8 cellular contexts compared by ENCODE assay signal in genomic region chr9:5626727-5627634, GRCh38. TPM values are rescaled to one million over a fixed set of nuclear protein-coding genes. Genes with fewer than 3 reads are reported as not detected.
DNase-seq lines count a peak whose midpoint lies in the region; ATAC-seq, FAIRE-seq and TF ChIP-seq lines count a peak whose summit lies in the region.

No MANE protein-coding gene starts in this region.

- H3K36me3 ChIP-seq in Caco-2 (ENCODE audit: control insufficient read depth, insufficient read depth, low read length) (no peaks in the 10 kb centered on the region), keratinocyte (ENCODE audit: control insufficient read depth in 2 of 2, extremely low read depth in 1 of 2, insufficient read depth in 2 of 2, low read length in 2 of 2) (no peaks in the 10 kb centered on the region)

- no TSS peak for BruUV-seq in Caco-2 (replicated peaks; lab: Mats Ljungman, UMichigan)

- H3K36me3 Mint-ChIP-seq in Caco-2 (ENCODE audit: insufficient read depth, unreplicated experiment) = peaks cover 14% of the 10 kb centered on the region

- H3K4me2 ChIP-seq in keratinocyte (ENCODE audit: control insufficient read depth, extremely low read depth, insufficient read depth, low read depth, low read length) = peak overlapping the region; percentile 82

- TF ChIP-seq CTCF in Caco-2 (IDR thresholded peaks at IDR 0.05; ENCODE audit: insufficient read depth in 1 of 2, low read depth in 1 of 2, low read length in 1 of 2, severe bottlenecking in 1 of 2, unreplicated experiment in 1 of 2) = no peak
- TF ChIP-seq CTCF in astrocyte of the spinal cord (IDR thresholded peaks at IDR 0.05; ENCODE audit: low read depth, low read length) = no peak
- no peak for TF ChIP-seq CTCF in keratinocyte (optimal IDR thresholded peaks at IDR 0.05 in 1 of 3, IDR thresholded peaks at IDR 0.05 in 1 of 3, conservative IDR thresholded peaks at IDR 0.05 in 1 of 3; ENCODE audit: extremely low read depth in 1 of 3, insufficient read depth in 2 of 3, low read length in 3 of 3)

- H2AFZ ChIP-seq in keratinocyte (ENCODE audit: control insufficient read depth, low read length) = no peak overlapping the region

- peak overlapping the region; percentile 38 for H3K27ac ChIP-seq in keratinocyte (ENCODE audit: control insufficient read depth, insufficient read depth, low read length)

- intact Hi-C loops in Caco-2 (cut with micrococcal nuclease; ENCODE audit: unreplicated experiment) = loop anchor here (5.0 kb wide), 1 partner anchor 380 kb away; a partner anchor contains a TSS

- H3K4me3 Mint-ChIP-seq in Caco-2 (ENCODE audit: unreplicated experiment) = peak overlapping the region; percentile 16

- dilution Hi-C loops in keratinocyte (cut with MboI; ENCODE audit: extremely low pct_ligation_motif_present, low sequenced_read_pairs) = no loop called here

- FAIRE-seq in keratinocyte (lab: Jason Lieb, UNC) = no peak

- no peak for DNase-seq in Caco-2
- peak; percentile 95 for DNase-seq in SIG-M5 (lab: John Stamatoyannopoulos, UW)
- DNase-seq in astrocyte of the spinal cord (ENCODE audit: low read depth, low spot score) = peak; percentile 83
- DNase-seq in keratinocyte (ENCODE audit: low read depth, low spot score) = no peak
- DNase-seq in stimulated activated CD4-positive, alpha-beta T cell treated with anti-CD3 and anti-CD28 coated beads, Interleukin-2, amount 100 ng/mL, for 4 hours (ENCODE audit: low read depth) = peak; percentile 7
- no peak for DNase-seq in COR-L47 (lab: John Stamatoyannopoulos, UW)

- no peak overlapping the region for H3K4me3 ChIP-seq in Caco-2 (ENCODE audit: low read depth, low read length)
- peak overlapping the region; percentile 10 for H3K4me3 ChIP-seq in astrocyte of the spinal cord (ENCODE audit: low read depth, low read length)
- peak overlapping the region in 2 of 3 experiments; percentile 44 to 85 for H3K4me3 ChIP-seq in keratinocyte (ENCODE audit: control insufficient read depth in 2 of 3, extremely low read depth in 1 of 3, insufficient read depth in 2 of 3, low read depth in 1 of 3, low read length in 3 of 3)

- in situ Hi-C loops in astrocyte of the spinal cord (cut with HindIII; ENCODE audit: low sequenced_read_pairs) = no loop called here

- no peaks in the 10 kb centered on the region for H4K20me1 ChIP-seq in keratinocyte (ENCODE audit: control insufficient read depth, extremely low read depth, insufficient read depth, low read length)

- H3K9me1 ChIP-seq in keratinocyte (ENCODE audit: control insufficient read depth, extremely low read depth, insufficient read depth, low read length) = no peaks in the 10 kb centered on the region

- peaks cover 17% of the 10 kb centered on the region; the same call in 1 of the 2 replicates for H3K4me1 ChIP-seq in Caco-2
- peaks cover 23% of the 10 kb centered on the region for H3K4me1 ChIP-seq in keratinocyte (ENCODE audit: control insufficient read depth, extremely low read depth, insufficient read depth, low read length)

- H3K9me3 Mint-ChIP-seq in Caco-2 (ENCODE audit: unreplicated experiment) = no peaks in the 10 kb centered on the region

- H3K4me1 Mint-ChIP-seq in Caco-2 (ENCODE audit: low read depth, unreplicated experiment) = peaks cover 3% of the 10 kb centered on the region

- ATAC-seq in GM19395 (IDR thresholded peaks at IDR 0.05; ENCODE audit: unreplicated experiment) (peak; percentile 61), HG03442 (IDR thresholded peaks at IDR 0.05; ENCODE audit: unreplicated experiment) (peak; percentile 38)

- peaks cover 50% of the 10 kb centered on the region for H3K79me2 ChIP-seq in keratinocyte (ENCODE audit: control insufficient read depth, insufficient read depth, low read length)

- H3K9me3 ChIP-seq in Caco-2 (no peaks in the 10 kb centered on the region), keratinocyte (ENCODE audit: control insufficient read depth, low read depth, low read length) (no peaks in the 10 kb centered on the region)

- no peaks in the 10 kb centered on the region for H3K27me3 Mint-ChIP-seq in Caco-2 (ENCODE audit: insufficient read depth, unreplicated experiment)

- H3K27me3 ChIP-seq in Caco-2 (replicated peaks; ENCODE audit: control insufficient read depth, insufficient read depth, low read length) (no peaks in the 10 kb centered on the region), keratinocyte (ENCODE audit: control insufficient read depth, extremely low read depth, insufficient read depth, low read length) (no peaks in the 10 kb centered on the region)

- CTCF ChIA-PET in Caco-2 (lab: Charles Lee) = no interaction called here

- H3K27ac Mint-ChIP-seq in Caco-2 (ENCODE audit: unreplicated experiment) = no peak overlapping the region

- POLR2A ChIA-PET in Caco-2 (lab: Charles Lee) = interaction anchor here (1.8 kb wide), 1 partner anchor 45 kb away, joined by 5 read pairs; no protein-coding TSS in a partner anchor

- H3K9ac ChIP-seq in keratinocyte (ENCODE audit: control insufficient read depth, extremely low read depth, insufficient read depth, low read length) = peak overlapping the region; percentile 17

RNA-seq across cellular contexts. Expression of gene RIC1, which starts 1.9 kb away (rescaled TPM):
- total RNA-seq in Caco-2 (2022) = 18.6 and 19.4 TPM in 2 replicates
- 17.2 to 20.5 TPM (median 19.6 TPM) in 3 replicates for polyA plus RNA-seq in keratinocyte
- polyA plus RNA-seq in keratinocyte (2011; ENCODE audit: low read depth) = 7.2 TPM
- polyA plus RNA-seq in keratinocyte (2011; cell fraction: cytosol; rRNA removed) = 7.8 and 16.1 TPM in 2 replicates
- 33.6 and 39.6 TPM in 2 replicates for polyA plus RNA-seq in keratinocyte (2011; cell fraction: nucleus; rRNA removed)
- 8.9 and 11.0 TPM in 2 replicates for polyA plus RNA-seq in keratinocyte (2012; ENCODE audit: low replicate concordance)
- 22.7 to 62.7 TPM (median 42.9 TPM) in 3 replicates for polyA minus RNA-seq in keratinocyte
- 13.0 TPM for polyA minus RNA-seq in keratinocyte (2011; cell fraction: cytosol; rRNA and poly(A)+ RNA removed)
- polyA minus RNA-seq in keratinocyte (2011; cell fraction: nucleus; rRNA and poly(A)+ RNA removed) = 46.8 and 96.8 TPM in 2 replicates

Comparison
In these comparisons a context has a peak if more than half of its experiments do, and no peak if none do; other contexts are left out.
1. DNase-seq: peak in SIG-M5 (single experiment), astrocyte of the spinal cord (single experiment) and stimulated activated CD4-positive, alpha-beta T cell treated with anti-CD3 and anti-CD28 coated beads, Interleukin-2, amount 100 ng/mL, for 4 hours (single experiment); none in Caco-2 (0 of 2), keratinocyte (single experiment) and COR-L47 (single experiment).